ENCODE assay signal across 8 cellular contexts in the genomic region with DNA sequence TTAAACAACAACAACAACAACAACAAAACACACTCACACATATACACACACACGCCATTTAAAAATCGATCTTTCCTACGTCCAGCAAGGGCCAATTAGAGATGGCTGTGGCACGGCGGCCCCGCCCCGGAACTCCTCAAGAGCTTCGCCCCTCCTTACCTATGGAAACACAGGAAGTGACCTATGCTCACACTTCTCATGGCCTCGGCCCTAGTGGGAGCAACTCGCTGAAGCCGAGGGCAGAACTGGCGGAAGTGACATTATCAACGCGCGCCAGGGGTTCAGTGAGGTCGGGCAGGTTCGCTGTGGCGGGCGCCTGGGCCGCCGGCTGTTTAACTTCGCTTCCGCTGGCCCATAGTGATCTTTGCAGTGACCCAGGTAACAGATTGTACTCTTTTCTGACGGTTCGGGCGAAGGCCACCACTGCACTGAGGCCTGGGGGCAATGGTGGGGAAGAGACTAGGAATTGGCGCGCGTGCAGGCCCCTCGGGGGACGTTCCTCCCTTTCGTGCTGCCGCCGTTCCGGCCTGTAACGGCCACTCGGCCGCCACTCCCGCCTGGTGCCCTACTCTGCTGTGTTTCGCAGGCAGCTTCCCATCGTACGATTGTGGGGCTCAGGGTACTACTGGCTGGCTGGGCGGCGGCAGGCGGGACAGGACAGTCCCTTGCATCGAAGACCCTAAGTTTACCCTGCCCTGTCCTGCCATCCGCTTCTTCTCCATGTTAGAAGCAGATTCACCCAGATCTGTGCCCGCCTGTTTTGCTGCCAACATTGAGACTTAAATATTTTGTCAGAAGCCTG. TPM values are rescaled to one million over a fixed set of nuclear protein-coding genes. Genes with fewer than 3 reads are reported as not detected.
DNase-seq lines count a peak whose midpoint lies in the region; ATAC-seq lines count a peak whose summit lies in the region.

A gene (plus strand): TSS at position 284 of the 802 bp plus-strand sequence. CDS start 2,661 bp downstream, outside the sequence.

- DNase-seq in CD1c-positive myeloid dendritic cell (ENCODE audit: extremely low spot score) (peak; percentile 99), NCI-H748 treated with DMSO at 0.1 percent for 48 hours (lab: John Stamatoyannopoulos, UW) (peak; percentile 93), dermis blood vessel endothelial cell (peak; percentile 99), left lobe of liver (ENCODE audit: low spot score) (peak; percentile 99)
- DNase-seq in activated CD4-positive, alpha-beta T cell treated with anti-CD3 and anti-CD28 coated beads, Interleukin-2, amount 50 U/mL, for 24 hours (ENCODE audit: low read depth in 1 of 2, low spot score in 1 of 2) = peak; percentile 94 to 96
- peak; percentile 94 for DNase-seq in stimulated activated CD4-positive, alpha-beta T cell treated with anti-CD3 and anti-CD28 coated beads, Interleukin-2, amount 100 ng/mL, for 4 hours (ENCODE audit: low read depth)

- peak; percentile 94 for ATAC-seq in GM19397 (IDR thresholded peaks at IDR 0.05; ENCODE audit: unreplicated experiment)
- ATAC-seq in HG03565 (IDR thresholded peaks at IDR 0.05; ENCODE audit: unreplicated experiment) = peak; percentile 97
- ATAC-seq in left lobe of liver = peak; percentile 92

RNA-seq across cellular contexts. Expression of the gene that starts here (rescaled TPM):
- 7.8 and 9.9 TPM in 2 replicates for total RNA-seq in dermis blood vessel endothelial cell
- total RNA-seq in left lobe of liver = 6.4 TPM

Comparison
In these comparisons a context has a peak if more than half of its experiments do, and no peak if none do; other contexts are left out.
1. Peak in every context shown above with its lines: DNase-seq and ATAC-seq.